13 cellular contexts compared by ENCODE assay signal in the genomic region with DNA sequence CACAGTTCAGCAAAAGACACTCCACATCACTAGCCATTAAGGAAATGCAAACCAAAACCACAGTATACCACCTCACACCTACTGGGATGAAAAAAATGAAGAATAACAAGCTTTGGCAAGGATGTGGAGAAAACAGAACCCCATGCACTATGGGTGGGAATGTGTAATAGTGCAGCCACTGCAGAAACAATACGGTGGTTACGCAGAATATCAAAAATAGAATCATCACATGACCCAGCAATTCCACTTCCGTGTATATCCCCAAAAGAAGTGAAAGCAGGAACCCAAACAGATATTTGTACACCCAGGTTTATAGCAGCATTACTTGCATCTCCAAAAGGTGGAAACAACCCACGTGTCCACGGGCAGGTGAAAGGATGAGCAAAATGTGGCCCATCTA. TPM values are rescaled to one million over a fixed set of nuclear protein-coding genes. Genes with fewer than 3 reads are reported as not detected.
DNase-seq lines count a peak whose midpoint lies in the region; ATAC-seq lines count a peak whose summit lies in the region.
"Had no signal": no experiment of that assay in that cellular context is flagged by ENCODE, and none has a peak within 500 bp of the region (broad histone marks: within the 10 kb centered on the region; RNA-seq: fewer than 3 reads in every experiment).

No MANE protein-coding gene starts in this region.

- no peak overlapping the region for H3K4me3 ChIP-seq in CD8-positive, alpha-beta memory T cell (ENCODE audit: low read length)
- H3K4me3 ChIP-seq: cardiac muscle cell had no signal

- H3K9me3 ChIP-seq in CD8-positive, alpha-beta memory T cell (ENCODE audit: low read length): no peaks in the 10 kb centered on the region

- H3K27ac ChIP-seq in CD8-positive, alpha-beta memory T cell (ENCODE audit: low read depth, low read length): no peak overlapping the region
- H3K27ac ChIP-seq in caudate nucleus (ENCODE audit: low read depth, low read length): peak overlapping the region; percentile 31
- H3K27ac ChIP-seq: cardiac muscle cell had no signal

- peaks cover 45% of the 10 kb centered on the region for H3K36me3 ChIP-seq in CD8-positive, alpha-beta memory T cell (ENCODE audit: insufficient read depth, low read length)

- no peaks in the 10 kb centered on the region for H3K9me3 Mint-ChIP-seq in CD8-positive, alpha-beta memory T cell
- no peaks in the 10 kb centered on the region for H3K9me3 Mint-ChIP-seq in natural killer cell treated with Interleukin-12 subunit alpha and Interleukin-12 subunit beta and Interleukin-15 and Interleukin-18, amount 100 ng/mL, for 72 hours
- H3K9me3 Mint-ChIP-seq: nephron had no signal

- ATAC-seq in HG03469 (IDR thresholded peaks at IDR 0.05; ENCODE audit: unreplicated experiment): peak; percentile 41
- no peak for ATAC-seq in natural killer cell treated with Interleukin-12 subunit alpha and Interleukin-12 subunit beta and Interleukin-15 and Interleukin-18, amount 100 ng/mL, for 72 hours
- ATAC-seq in GM18502 (IDR thresholded peaks at IDR 0.05; ENCODE audit: poor library complexity, unreplicated experiment): no peak
- no peak for ATAC-seq in GM21423 (IDR thresholded peaks at IDR 0.05; ENCODE audit: unreplicated experiment)

- no peaks in the 10 kb centered on the region for H3K27me3 ChIP-seq in CD8-positive, alpha-beta memory T cell (ENCODE audit: insufficient read depth, low read length, poor library complexity, severe bottlenecking)
- H3K27me3 ChIP-seq: cardiac muscle cell had no signal

- no peak for DNase-seq in CD8-positive, alpha-beta memory T cell
- no peak for DNase-seq in caudate nucleus (lab: John Stamatoyannopoulos, UW)
- DNase-seq in natural killer cell treated with Interleukin-12 subunit alpha and Interleukin-12 subunit beta and Interleukin-15 and Interleukin-18, amount 100 ng/mL, for 72 hours (ENCODE audit: low spot score): no peak
- no peak for DNase-seq in NCI-H774 (lab: John Stamatoyannopoulos, UW)
- no peak for DNase-seq in NCI-H1105 (lab: John Stamatoyannopoulos, UW)
- DNase-seq: activated naive CD4-positive, alpha-beta T cell treated with anti-CD3 and anti-CD28 coated beads, Interleukin-2, amount 50 U/mL, for 16 hours; NCI-H1048; NCI-H446 treated with DMSO at 0.1 percent for 48 hours had no signal

- POLR2A ChIA-PET in CD8-positive, alpha-beta memory T cell (lab: Charles Lee): no interaction called here

- peaks cover 24 to 27% (median 26%) of the 10 kb centered on the region in 3 donors for H3K4me1 Mint-ChIP-seq in CD8-positive, alpha-beta memory T cell
- H3K4me1 Mint-ChIP-seq in natural killer cell treated with Interleukin-12 subunit alpha and Interleukin-12 subunit beta and Interleukin-15 and Interleukin-18, amount 100 ng/mL, for 72 hours (ENCODE audit: low read depth in 2 of 2): peaks cover 24 to 26% of the 10 kb centered on the region in 2 donors
- H3K4me1 Mint-ChIP-seq: nephron had no signal

- CTCF ChIA-PET in CD8-positive, alpha-beta memory T cell (lab: Charles Lee): interaction anchor here (1.1 to 2.3 kb wide), 3 partner anchors 12 to 55 kb away, joined by 3 to 20 read pairs (median 3); no protein-coding TSS in a partner anchor

- H3K4me1 ChIP-seq in CD8-positive, alpha-beta memory T cell (ENCODE audit: insufficient read depth, low read length): peaks cover 14% of the 10 kb centered on the region

- no peaks in the 10 kb centered on the region for H3K27me3 Mint-ChIP-seq in CD8-positive, alpha-beta memory T cell
- H3K27me3 Mint-ChIP-seq in natural killer cell treated with Interleukin-12 subunit alpha and Interleukin-12 subunit beta and Interleukin-15 and Interleukin-18, amount 100 ng/mL, for 72 hours: no peaks in the 10 kb centered on the region

- peak overlapping the region in 2 of 7 donors; percentile 4 to 52 for H3K4me3 Mint-ChIP-seq in CD8-positive, alpha-beta memory T cell
- H3K4me3 Mint-ChIP-seq in natural killer cell treated with Interleukin-12 subunit alpha and Interleukin-12 subunit beta and Interleukin-15 and Interleukin-18, amount 100 ng/mL, for 72 hours: peak overlapping the region; percentile 30
- H3K4me3 Mint-ChIP-seq: nephron had no signal

- H3K27ac Mint-ChIP-seq in CD8-positive, alpha-beta memory T cell: peak overlapping the region in 5 of 8 donors; percentile 25 to 70 (median 66)
- H3K27ac Mint-ChIP-seq in natural killer cell treated with Interleukin-12 subunit alpha and Interleukin-12 subunit beta and Interleukin-15 and Interleukin-18, amount 100 ng/mL, for 72 hours: peak overlapping the region; percentile 12 to 58
- H3K27ac Mint-ChIP-seq: nephron had no signal

- peaks cover 14 to 86% (median 31%) of the 10 kb centered on the region in 3 donors for H3K36me3 Mint-ChIP-seq in CD8-positive, alpha-beta memory T cell
- H3K36me3 Mint-ChIP-seq in natural killer cell treated with Interleukin-12 subunit alpha and Interleukin-12 subunit beta and Interleukin-15 and Interleukin-18, amount 100 ng/mL, for 72 hours: peaks cover 20% of the 10 kb centered on the region

RNA-seq across cellular contexts. Expression of gene CARS1, which starts 20.8 kb away (rescaled TPM):
- total RNA-seq in CD8-positive, alpha-beta memory T cell: 10 to 100 TPM; 81.2 to 83.3 TPM
- polyA plus RNA-seq in CD8-positive, alpha-beta memory T cell: 43.4 TPM
- 100 to 1,000 TPM in 1 of 2 donors, 10 to 100 TPM in 1; 88.8 to 128 TPM for total RNA-seq in natural killer cell treated with Interleukin-12 subunit alpha and Interleukin-12 subunit beta and Interleukin-15 and Interleukin-18, amount 100 ng/mL, for 72 hours

RNA-seq across cellular contexts. Expression of gene NAP1L4, which starts 44.3 kb away (rescaled TPM):
- total RNA-seq in CD8-positive, alpha-beta memory T cell: 100 to 1,000 TPM; 273 to 280 TPM
- 163 TPM for polyA plus RNA-seq in CD8-positive, alpha-beta memory T cell
- 100 to 1,000 TPM; 160 to 222 TPM for total RNA-seq in natural killer cell treated with Interleukin-12 subunit alpha and Interleukin-12 subunit beta and Interleukin-15 and Interleukin-18, amount 100 ng/mL, for 72 hours
